7 cellular contexts compared by ENCODE assay signal in genomic region chr20:45912344-45912682, GRCh38. TPM values are rescaled to one million over a fixed set of nuclear protein-coding genes. Genes with fewer than 3 reads are reported as not detected.
DNase-seq lines count a peak whose midpoint lies in the region; ATAC-seq and TF ChIP-seq lines count a peak whose summit lies in the region.
"Had no signal": no experiment of that assay in that cellular context is flagged by ENCODE, and none has a peak within 500 bp of the region (broad histone marks: within the 10 kb centered on the region; RNA-seq: fewer than 3 reads in every experiment).

No MANE protein-coding gene starts in this region.

- peaks cover 5 to 10% of the 10 kb centered on the region in 2 donors for H3K27me3 Mint-ChIP-seq in natural killer cell (ENCODE audit: low read depth in 2 of 2)

- H3K4me3 Mint-ChIP-seq in natural killer cell, result peak overlapping the region; percentile 73

- H3K27ac Mint-ChIP-seq in natural killer cell, result peak overlapping the region in 1 of 2 donors; percentile 88

- H3K36me3 ChIP-seq in GM06990 (ENCODE audit: control insufficient read depth, insufficient read depth, low read length), result no peaks in the 10 kb centered on the region; the same call in 1 of the 2 replicates

- H3K27me3 ChIP-seq in GM06990 (replicated peaks; ENCODE audit: control insufficient read depth, insufficient read depth, low read length), result no peaks in the 10 kb centered on the region

- DNase-seq in GM06990 (ENCODE audit: extremely low read depth, insufficient read length) (no peak), astrocyte of the spinal cord (ENCODE audit: low read depth, low spot score) (no peak), natural killer cell (no peak), GM20000 (ENCODE audit: low spot score) (no peak), A172 (ENCODE audit: low spot score) (no peak)
- DNase-seq: activated CD4-positive, alpha-beta T cell treated with anti-CD3 and anti-CD28 coated beads, Interleukin-2, amount 50 U/mL, for 4 hours had no signal

- H3K4me3 ChIP-seq in GM06990 (replicated peaks; ENCODE audit: low read depth, low read length) (peak overlapping the region; percentile 53), astrocyte of the spinal cord (ENCODE audit: low read depth, low read length) (peak overlapping the region; percentile 56)

- intact Hi-C loops in natural killer cell (cut with micrococcal nuclease), result no loop called here

- TF ChIP-seq CTCF in GM06990 (IDR thresholded peaks at IDR 0.05; ENCODE audit: insufficient read depth, low read length, poor library complexity, severe bottlenecking) (no peak), astrocyte of the spinal cord (IDR thresholded peaks at IDR 0.05; ENCODE audit: low read depth, low read length) (no peak), natural killer cell (IDR thresholded peaks at IDR 0.05) (no peak), GM20000 (IDR thresholded peaks at IDR 0.05; ENCODE audit: extremely low read depth, missing control alignments) (no peak)

- ATAC-seq in natural killer cell (no peak), HG03354 (IDR thresholded peaks at IDR 0.05; ENCODE audit: poor library complexity, severe bottlenecking, unreplicated experiment) (no peak)

- H3K4me1 Mint-ChIP-seq in natural killer cell, result peaks cover 9 to 16% of the 10 kb centered on the region in 2 donors

- H3K9me3 Mint-ChIP-seq in natural killer cell, result no peaks in the 10 kb centered on the region

- no peaks in the 10 kb centered on the region for H3K36me3 Mint-ChIP-seq in natural killer cell

- in situ Hi-C loops in astrocyte of the spinal cord (cut with HindIII; ENCODE audit: low sequenced_read_pairs), result no loop called here

RNA-seq across cellular contexts. Expression of gene PLTP, which starts 0.4 kb away (rescaled TPM):
- total RNA-seq in natural killer cell, result 1 to 10 TPM in 2 of 3 donors, under 1 TPM in 1; 0.63 to 3.5 (median 3.2) TPM
- 2.1 and 3.9 TPM in 2 replicates for total RNA-seq in A172 (2014; rRNA removed; shearing (Covaris generic))

RNA-seq across cellular contexts. Expression of gene CTSA, which starts 21.2 kb away (rescaled TPM):
- total RNA-seq in natural killer cell, result 100 to 1,000 TPM in 1 of 3 donors, 10 to 100 TPM in 2; 72.8 to 108 (median 86.8) TPM
- 114 and 142 TPM in 2 replicates for total RNA-seq in A172 (2014; rRNA removed; shearing (Covaris generic))

RNA-seq across cellular contexts. Expression of gene NEURL2, which starts 21.3 kb away (rescaled TPM):
- 1 to 10 TPM in 2 of 3 donors, under 1 TPM in 1; 0.89 to 1.4 (median 1.4) TPM for total RNA-seq in natural killer cell
- total RNA-seq in A172 (2014; rRNA removed; shearing (Covaris generic)), result 2.5 and 3.1 TPM in 2 replicates

RNA-seq across cellular contexts. Expression of gene PCIF1, which starts 22.2 kb away (rescaled TPM):
- 10 to 100 TPM; 72.0 to 85.1 (median 73.3) TPM for total RNA-seq in natural killer cell
- 7.0 and 9.3 TPM in 2 replicates for total RNA-seq in A172 (2014; rRNA removed; shearing (Covaris generic))

RNA-seq across cellular contexts. Expression of gene SPATA25, which starts 24.9 kb away (rescaled TPM):
- total RNA-seq in natural killer cell, result 1 to 10 TPM in 1 of 3 donors, not detected in 2; 1.2 TPM
- 0.21 TPM in 1 of 2 replicates, not detected in the other for total RNA-seq in A172 (2014; rRNA removed; shearing (Covaris generic))
